ENCODE assay signal across 26 cellular contexts in genomic region chr7:145360511-145361100, GRCh38.
"Had no signal": no experiment of that assay in that cellular context is flagged by ENCODE, and none has a peak within 500 bp of the region (broad histone marks: within the 10 kb centered on the region; RNA-seq: fewer than 3 reads in every experiment).

No MANE protein-coding gene starts in this region.

- H3K36me3 ChIP-seq: ascending aorta, Peyer's patch, SJSA1 had no signal

- H3K27ac ChIP-seq: ascending aorta, body of pancreas, Peyer's patch, RWPE1, SJSA1 had no signal

- H3K27ac Mint-ChIP-seq: activated CD8-positive, alpha-beta T cell treated with anti-CD3 and anti-CD28 coated beads, Interleukin-2, amount 10 ng/mL, durations not matched to agents 7 days and 5 days; activated naive CD4-positive, alpha-beta T cell treated with anti-CD3 and anti-CD28 coated beads, Interleukin-2, amount 50 U/mL, for 72 hours; activated naive CD8-positive, alpha-beta T cell treated with anti-CD3 and anti-CD28 coated beads, Interleukin-2, amount 50 U/mL, for 24 hours; T-helper 1 cell treated with Interleukin-12 subunit alpha and Interleukin-12 subunit beta and Interleukin-4 antibody, amounts not matched to agents 30 μg/mL and 1 μg/mL, for 36 hours had no signal

- H3K9me3 ChIP-seq: ascending aorta, body of pancreas had no signal

- H3K4me1 ChIP-seq: ascending aorta, body of pancreas, Peyer's patch, SJSA1 had no signal

- H3K4me1 Mint-ChIP-seq: activated naive CD8-positive, alpha-beta T cell treated with anti-CD3 and anti-CD28 coated beads, Interleukin-2, amount 50 U/mL, for 24 hours; central memory CD8-positive, alpha-beta T cell had no signal

- ATAC-seq: activated CD8-positive, alpha-beta T cell treated with anti-CD3 and anti-CD28 coated beads, Interleukin-2, amount 10 ng/mL, durations not matched to agents 7 days and 5 days; activated naive CD4-positive, alpha-beta T cell treated with anti-CD3 and anti-CD28 coated beads, Interleukin-2, amount 50 U/mL, for 72 hours; activated naive CD8-positive, alpha-beta T cell treated with anti-CD3 and anti-CD28 coated beads, Interleukin-2, amount 50 U/mL, for 24 hours; body of pancreas; SK-N-SH treated with all-trans-retinoic acid at 6 μM for 48 hours had no signal

- H3K4me3 ChIP-seq: ascending aorta, body of pancreas, Peyer's patch, SJSA1 had no signal

- H3K27me3 Mint-ChIP-seq: activated naive CD8-positive, alpha-beta T cell treated with anti-CD3 and anti-CD28 coated beads, Interleukin-2, amount 50 U/mL, for 24 hours; central memory CD8-positive, alpha-beta T cell had no signal

- H3K4me3 Mint-ChIP-seq: activated CD8-positive, alpha-beta T cell treated with anti-CD3 and anti-CD28 coated beads, Interleukin-2, amount 10 ng/mL, durations not matched to agents 7 days and 5 days; activated naive CD8-positive, alpha-beta T cell treated with anti-CD3 and anti-CD28 coated beads, Interleukin-2, amount 50 U/mL, for 24 hours; central memory CD8-positive, alpha-beta T cell; T-helper 1 cell treated with Interleukin-12 subunit alpha and Interleukin-12 subunit beta and Interleukin-4 antibody, amounts not matched to agents 30 μg/mL and 1 μg/mL, for 36 hours had no signal

- H3K27me3 ChIP-seq: ascending aorta, body of pancreas, Peyer's patch, SJSA1 had no signal

- DNase-seq: activated CD4-positive, alpha-beta T cell treated with anti-CD3 and anti-CD28 coated beads for 48 hours; activated CD4-positive, alpha-beta T cell treated with anti-CD3 and anti-CD28 coated beads, Interleukin-2, amount 50 U/mL, for 4 hours; activated CD4-positive, CD25-positive, alpha-beta regulatory T cell treated with anti-CD3 and anti-CD28 coated beads, Interleukin-2, amount 50 U/mL, for 72 hours; activated CD8-positive, alpha-beta memory T cell treated with anti-CD3 and anti-CD28 coated beads, Interleukin-2, amount 50 U/mL, for 48 hours; activated CD8-positive, alpha-beta T cell treated with anti-CD3 and anti-CD28 coated beads, Interleukin-2, amount 10 ng/mL, durations not matched to agents 7 days and 5 days; activated naive CD4-positive, alpha-beta T cell treated with Interleukin-2 at 50 U/mL for 16 hours; activated naive CD8-positive, alpha-beta T cell treated with anti-CD3 and anti-CD28 coated beads, Interleukin-2, amount 50 U/mL, for 24 hours; activated T-cell treated with anti-CD3 and anti-CD28 coated beads, Interleukin-2, amount 50 U/mL, for 1 hour; amniotic stem cell; body of pancreas; MM.1S; NCI-H1105; NCI-H1436; NCI-H1930; NCI-H2107; NCI-H510A treated with DMSO at 0.1 percent for 48 hours; NK-92 treated with Interleukin-12 subunit alpha and Interleukin-12 subunit beta, amount 100 ng/mL, for 24 hours; Peyer's patch; SHP77 had no signal
